In genomic region chr6:54991761-54992330, GRCh38 we compare ENCODE assay signal across 31 cellular contexts.
"Had no signal": no experiment of that assay in that cellular context is flagged by ENCODE, and none has a peak within 500 bp of the region (broad histone marks: within the 10 kb centered on the region; RNA-seq: fewer than 3 reads in every experiment).

No MANE protein-coding gene starts in this region.

- H3K4me3 ChIP-seq: adrenal gland, ascending aorta had no signal

- FAIRE-seq: bronchial epithelial cell, colon, endometrium, endothelial cell of umbilical vein, frontal cortex had no signal

- H3K27ac ChIP-seq: adrenal gland, ascending aorta, epithelial cell of prostate, WERI-Rb-1 had no signal

- DNase-seq: activated B cell treated with CpG ODN at 0.5 μM for 24 hours; activated CD4-positive, alpha-beta T cell treated with anti-CD3 and anti-CD28 coated beads for 48 hours; activated CD4-positive, alpha-beta T cell treated with anti-CD3 and anti-CD28 coated beads, Interleukin-2, amount 50 U/mL, for 1 hour; activated CD4-positive, alpha-beta T cell treated with anti-CD3 and anti-CD28 coated beads, Interleukin-2, amount 50 U/mL, for 48 hours; activated CD8-positive, alpha-beta memory T cell treated with anti-CD3 and anti-CD28 coated beads for 24 hours; activated CD8-positive, alpha-beta T cell treated with anti-CD3 and anti-CD28 coated beads for 36 hours; activated effector memory CD4-positive, alpha-beta T cell treated with Interleukin-2 at 50 U/mL for 16 hours; activated gamma-delta T cell treated with Interleukin-2 at 50 U/mL for 16 hours; activated naive CD4-positive, alpha-beta T cell treated with Interleukin-2 at 50 U/mL for 16 hours; activated naive CD8-positive, alpha-beta T cell treated with anti-CD3 and anti-CD28 coated beads for 36 hours; activated naive CD8-positive, alpha-beta T cell treated with anti-CD3 and anti-CD28 coated beads, Interleukin-2, amount 50 U/mL, for 24 hours; activated T-cell treated with anti-CD3 and anti-CD28 coated beads, Interleukin-2, amount 50 U/mL, for 4 hours; adrenal gland; amygdala; caudate nucleus; effector CD8-positive, alpha-beta T cell; foreskin fibroblast; glutamatergic neuron; T-helper 1 cell; T-helper 17 cell; T1000; WERI-Rb-1 had no signal

- H3K27me3 ChIP-seq: adrenal gland, ascending aorta had no signal

- H3K36me3 ChIP-seq: adrenal gland, ascending aorta, WERI-Rb-1 had no signal

- H3K9me3 ChIP-seq: adrenal gland had no signal

- H3K4me1 ChIP-seq: adrenal gland, ascending aorta had no signal

- ATAC-seq: activated CD4-positive, CD25-positive, alpha-beta regulatory T cell treated with anti-CD3 and anti-CD28 coated beads, Interleukin-2, amount 50 U/mL, for 24 hours; activated CD8-positive, alpha-beta T cell treated with anti-CD3 and anti-CD28 coated beads for 36 hours; activated naive CD8-positive, alpha-beta T cell treated with anti-CD3 and anti-CD28 coated beads, Interleukin-2, amount 50 U/mL, for 24 hours; activated T-cell treated with anti-CD3 and anti-CD28 coated beads, Interleukin-2, amount 50 U/mL, for 4 hours; activated T-helper 17 cell treated with anti-CD3 and anti-CD28 coated beads, Interleukin-2, amount 50 U/mL, for 72 hours; T-helper 17 cell had no signal
